Comparison of ENCODE assay signal across 21 cellular contexts in genomic region chr1:243315933-243316332, GRCh38.
DNase-seq lines count a peak whose midpoint lies in the region; ATAC-seq and TF ChIP-seq lines count a peak whose summit lies in the region.
"Had no signal": no experiment of that assay in that cellular context is flagged by ENCODE, and none has a peak within 500 bp of the region (broad histone marks: within the 10 kb centered on the region; RNA-seq: fewer than 3 reads in every experiment).

No MANE protein-coding gene starts in this region.

- H3K4me1 ChIP-seq in ACC112 (ENCODE audit: control insufficient read depth, insufficient read depth, low read length, unreplicated experiment) (peaks cover 21% of the 10 kb centered on the region), KMS-11 (ENCODE audit: low read depth, poor library complexity, severe bottlenecking) (peaks cover 42% of the 10 kb centered on the region), ectodermal cell (ENCODE audit: control insufficient read depth, insufficient read depth, low read length) (peaks cover 9% of the 10 kb centered on the region), mesenchymal stem cell (ENCODE audit: control insufficient read depth, insufficient read depth, low read depth, low read length) (peaks cover 1% of the 10 kb centered on the region), body of pancreas (peaks cover 11% of the 10 kb centered on the region)
- H3K4me1 ChIP-seq: gastrocnemius medialis, vagina had no signal

- no peaks in the 10 kb centered on the region for H3K27me3 ChIP-seq in ACC112 (ENCODE audit: insufficient read depth, low read length)
- no peaks in the 10 kb centered on the region for H3K27me3 ChIP-seq in KMS-11 (ENCODE audit: insufficient read depth, low read depth)
- H3K27me3 ChIP-seq in ectodermal cell (ENCODE audit: control insufficient read depth, insufficient read depth, low read length, poor library complexity, severe bottlenecking): no peaks in the 10 kb centered on the region
- H3K27me3 ChIP-seq in mesenchymal stem cell (ENCODE audit: control insufficient read depth in 1 of 2, insufficient read depth in 1 of 2, low read length in 2 of 2): no peaks in the 10 kb centered on the region
- no peaks in the 10 kb centered on the region for H3K27me3 ChIP-seq in body of pancreas
- H3K27me3 ChIP-seq: cardiac muscle cell, gastrocnemius medialis, vagina had no signal

- no peak overlapping the region for H4K91ac ChIP-seq in mesenchymal stem cell (ENCODE audit: low read length)

- H3K36me3 ChIP-seq in ACC112 (ENCODE audit: insufficient read depth, low read length) (peaks cover 29% of the 10 kb centered on the region), KMS-11 (ENCODE audit: insufficient read depth) (no peaks in the 10 kb centered on the region), ectodermal cell (ENCODE audit: control insufficient read depth, insufficient read depth, low read length) (no peaks in the 10 kb centered on the region), mesenchymal stem cell (ENCODE audit: control insufficient read depth in 1 of 2, insufficient read depth in 2 of 2, low read depth in 1 of 2, low read length in 2 of 2) (peaks cover 7 to 66% of the 10 kb centered on the region in 2 experiments), body of pancreas (replicated peaks in 1 of 2; ENCODE audit: insufficient read depth in 1 of 2, low read depth in 2 of 2) (peaks cover 0 to 7% of the 10 kb centered on the region in 2 donors)

- H2BK120ac ChIP-seq in mesenchymal stem cell (ENCODE audit: low read depth, low read length): no peak overlapping the region

- H3K18ac ChIP-seq in mesenchymal stem cell (ENCODE audit: low read depth in 1 of 2, low read length in 2 of 2): no peak overlapping the region

- no peak overlapping the region for H2BK5ac ChIP-seq in mesenchymal stem cell (ENCODE audit: low read depth, low read length, poor library complexity, severe bottlenecking)

- H3K9ac ChIP-seq in KMS-11: no peak overlapping the region
- H3K9ac ChIP-seq in mesenchymal stem cell (ENCODE audit: low read length): peak overlapping the region; percentile 64

- H4K8ac ChIP-seq in mesenchymal stem cell (ENCODE audit: low read length): no peak overlapping the region

- H3K14ac ChIP-seq in mesenchymal stem cell (ENCODE audit: low read length in 2 of 2): no peak overlapping the region

- H3K9me3 ChIP-seq in ectodermal cell (ENCODE audit: control insufficient read depth, low read length): no peaks in the 10 kb centered on the region
- H3K9me3 ChIP-seq in mesenchymal stem cell (ENCODE audit: control insufficient read depth, low read length): peaks cover 3% of the 10 kb centered on the region
- no peaks in the 10 kb centered on the region for H3K9me3 ChIP-seq in body of pancreas
- H3K9me3 ChIP-seq: gastrocnemius medialis, vagina had no signal

- no peak overlapping the region for H2AK5ac ChIP-seq in mesenchymal stem cell (ENCODE audit: low read length, severe bottlenecking)

- no peak overlapping the region for H2BK15ac ChIP-seq in mesenchymal stem cell (ENCODE audit: low read depth, poor library complexity, severe bottlenecking)

- DNase-seq in mesenchymal stem cell: no peak
- DNase-seq in body of pancreas: no peak
- DNase-seq in NCI-H2029 treated with DMSO at 0.1 percent for 48 hours (lab: John Stamatoyannopoulos, UW): no peak
- DNase-seq in activated CD8-positive, alpha-beta memory T cell treated with anti-CD3 and anti-CD28 coated beads for 24 hours: no peak
- DNase-seq: ACHN; activated CD4-positive, alpha-beta T cell treated with anti-CD3 and anti-CD28 coated beads, Interleukin-2, amount 50 U/mL, for 4 hours; activated naive CD8-positive, alpha-beta T cell treated with anti-CD3 and anti-CD28 coated beads, Interleukin-2, amount 10 ng/mL, durations not matched to agents 7 days and 5 days; CD4-positive, alpha-beta memory T cell; gastrocnemius medialis; NCI-H1436 treated with DMSO at 0.1 percent for 48 hours; NCI-H345; stimulated activated naive CD4-positive, alpha-beta T cell treated with Interleukin-2 at 50 U/mL for 16 hours had no signal

- H3K27ac ChIP-seq in ACC112 (ENCODE audit: low read depth, low read length): no peak overlapping the region
- peak overlapping the region; percentile 35; the same call in 1 of the 2 replicates for H3K27ac ChIP-seq in KMS-11
- peak overlapping the region; percentile 11 for H3K27ac ChIP-seq in ectodermal cell (ENCODE audit: insufficient read depth, low read depth, low read length, poor library complexity, severe bottlenecking)
- no peak overlapping the region for H3K27ac ChIP-seq in mesenchymal stem cell (ENCODE audit: low read length, poor library complexity, severe bottlenecking)
- H3K27ac ChIP-seq in body of pancreas: no peak overlapping the region
- H3K27ac ChIP-seq: cardiac muscle cell, gastrocnemius medialis, RWPE1, vagina had no signal

- ATAC-seq in body of pancreas (no peak), HG02763 (IDR thresholded peaks at IDR 0.05; ENCODE audit: unreplicated experiment) (no peak)
- ATAC-seq: gastrocnemius medialis; HCT116; natural killer cell treated with Interleukin-12 subunit alpha and Interleukin-12 subunit beta and Interleukin-15 and Interleukin-18, amount 100 ng/mL, for 72 hours had no signal

- H3K23ac ChIP-seq in mesenchymal stem cell (ENCODE audit: low read length in 2 of 2): no peak overlapping the region

- H3K79me1 ChIP-seq in mesenchymal stem cell (replicated peaks; ENCODE audit: low read length, poor library complexity, severe bottlenecking): peaks cover 6% of the 10 kb centered on the region

- no peaks in the 10 kb centered on the region for H3K79me2 ChIP-seq in ACC112 (ENCODE audit: control insufficient read depth, insufficient read depth, low read length, unreplicated experiment)
- no peaks in the 10 kb centered on the region for H3K79me2 ChIP-seq in KMS-11 (ENCODE audit: insufficient read depth, low read depth)

- intact Hi-C loops in body of pancreas (cut with DNase I): no loop called here

- H3K4me2 ChIP-seq in KMS-11 (peak overlapping the region; percentile 55; the same call in 1 of the 2 replicates), mesenchymal stem cell (ENCODE audit: low read length, poor library complexity, severe bottlenecking) (no peak overlapping the region)

- no peak overlapping the region for H2BK12ac ChIP-seq in mesenchymal stem cell (ENCODE audit: low read length in 2 of 2)

- H3K4me3 ChIP-seq in ACC112 (ENCODE audit: low read depth, low read length): peak overlapping the region; percentile 58; the same call in 1 of the 2 replicates
- H3K4me3 ChIP-seq in KMS-11 (IDR thresholded peaks at IDR 0.05; ENCODE audit: insufficient read depth, low read depth, low read length): no peak overlapping the region
- no peak overlapping the region for H3K4me3 ChIP-seq in ectodermal cell (ENCODE audit: insufficient read depth, low read depth, low read length)
- peak overlapping the region in 1 of 2 experiments; percentile 14 for H3K4me3 ChIP-seq in mesenchymal stem cell (ENCODE audit: insufficient read depth in 1 of 2, low read depth in 1 of 2, low read length in 2 of 2)
- H3K4me3 ChIP-seq in body of pancreas: no peak overlapping the region
- H3K4me3 ChIP-seq: cardiac muscle cell, gastrocnemius medialis, vagina had no signal

- H4K20me1 ChIP-seq in KMS-11 (ENCODE audit: insufficient read depth): no peaks in the 10 kb centered on the region

- H3K4ac ChIP-seq in mesenchymal stem cell (ENCODE audit: low read depth in 1 of 2, low read length in 2 of 2): no peak overlapping the region

- H2AFZ ChIP-seq in ACC112 (ENCODE audit: low read length, unreplicated experiment) (no peak overlapping the region), KMS-11 (ENCODE audit: low read depth) (no peak overlapping the region), mesenchymal stem cell (ENCODE audit: low read depth, low read length) (no peak overlapping the region)

- TF ChIP-seq CTCF in KMS-11 (conservative IDR thresholded peaks at IDR 0.05; ENCODE audit: low read depth, low read length): no peak
- no peak for TF ChIP-seq CTCF in body of pancreas (IDR thresholded peaks at IDR 0.05)

- TF ChIP-seq POLR2A in body of pancreas (IDR thresholded peaks at IDR 0.05): no peak

Comparison
In these comparisons a context has a peak if more than half of its experiments do, and no peak if none do; other contexts are left out.
1. H3K27ac ChIP-seq: peak in KMS-11 (single experiment) and ectodermal cell (single experiment); none in ACC112 (single experiment), mesenchymal stem cell (single experiment) and body of pancreas (0 of 4).